ENCODE assay signal across 17 cellular contexts in genomic region chr7:17139081-17139480, GRCh38.
A peak's percentile ranks its signal among the peaks of the same experiment; 100 is the strongest.
DNase-seq lines count a peak whose midpoint lies in the region; ATAC-seq and TF ChIP-seq lines count a peak whose summit lies in the region.
"Had no signal": no experiment of that assay in that cellular context is flagged by ENCODE, and none has a peak within 500 bp of the region (broad histone marks: within the 10 kb centered on the region; RNA-seq: fewer than 3 reads in every experiment).

No MANE protein-coding gene starts in this region.

- no peak for TF ChIP-seq POLR2A in spleen (IDR thresholded peaks at IDR 0.05)

- peak overlapping the region; percentile 57; the same call in 1 of the 2 replicates for H3K27ac ChIP-seq in SK-N-MC
- H3K27ac ChIP-seq in spleen, result peak overlapping the region in 7 of 8 donors; percentile 13 to 61 (median 25)
- no peak overlapping the region for H3K27ac ChIP-seq in lower lobe of right lung
- H3K27ac ChIP-seq: SJSA1 had no signal

- no peaks in the 10 kb centered on the region for H3K9me3 ChIP-seq in SK-N-MC (ENCODE audit: low read depth, low read length)
- no peaks in the 10 kb centered on the region for H3K9me3 ChIP-seq in spleen
- H3K9me3 ChIP-seq in lower lobe of right lung, result no peaks in the 10 kb centered on the region
- H3K9me3 ChIP-seq: SJSA1 had no signal

- peaks cover 7% of the 10 kb centered on the region for H3K9me3 Mint-ChIP-seq in activated CD4-positive, alpha-beta T cell treated with anti-CD3 and anti-CD28 coated beads for 36 hours (ENCODE audit: low read depth)
- peaks cover 0 to 1% of the 10 kb centered on the region in 2 donors for H3K9me3 Mint-ChIP-seq in effector memory CD8-positive, alpha-beta T cell
- H3K9me3 Mint-ChIP-seq: brain, GM23338 had no signal

- H3K27me3 ChIP-seq in spleen (replicated peaks in 1 of 7) (no peaks in the 10 kb centered on the region), lower lobe of right lung (ENCODE audit: low read depth) (no peaks in the 10 kb centered on the region)
- H3K27me3 ChIP-seq: SJSA1 had no signal

- POLR2A ChIA-PET in activated CD4-positive, alpha-beta T cell treated with anti-CD3 and anti-CD28 coated beads for 36 hours (lab: Charles Lee), result no interaction called here

- no peak overlapping the region for H3K4me3 Mint-ChIP-seq in activated CD4-positive, alpha-beta T cell treated with anti-CD3 and anti-CD28 coated beads for 36 hours
- H3K4me3 Mint-ChIP-seq in effector memory CD8-positive, alpha-beta T cell, result peak overlapping the region; percentile 24 to 26
- H3K4me3 Mint-ChIP-seq: brain; GM23338; stimulated activated naive B cell treated with anti-CD40 and anti-IgM and Interleukin-4, amounts not matched to agents 10 μg/mL and 1 μg/mL and 100 μg/mL, for 72 hours had no signal

- ATAC-seq in activated CD4-positive, alpha-beta T cell treated with anti-CD3 and anti-CD28 coated beads for 36 hours, result peak; percentile 83
- ATAC-seq in effector memory CD8-positive, alpha-beta T cell (replicated peaks), result peak; percentile 56
- no peak for ATAC-seq in lower lobe of right lung
- ATAC-seq: GM23338; stimulated activated naive B cell treated with anti-CD40 and anti-IgM and Interleukin-4, amounts not matched to agents 10 μg/mL and 1 μg/mL and 100 μg/mL, for 72 hours had no signal

- WGBS in spleen, 5 donors, result 34 to 71% (median 49%) methylated on average over 1 of the region's 1 CpG

- H3K27me3 Mint-ChIP-seq in activated CD4-positive, alpha-beta T cell treated with anti-CD3 and anti-CD28 coated beads for 36 hours, result no peaks in the 10 kb centered on the region
- H3K27me3 Mint-ChIP-seq in effector memory CD8-positive, alpha-beta T cell, result no peaks in the 10 kb centered on the region
- H3K27me3 Mint-ChIP-seq: brain; stimulated activated naive B cell treated with anti-CD40 and anti-IgM and Interleukin-4, amounts not matched to agents 10 μg/mL and 1 μg/mL and 100 μg/mL, for 72 hours had no signal

- H3K36me3 ChIP-seq in SK-N-MC (ENCODE audit: insufficient read depth, low read length), result no peaks in the 10 kb centered on the region
- H3K36me3 ChIP-seq in spleen, result no peaks in the 10 kb centered on the region
- H3K36me3 ChIP-seq in lower lobe of right lung, result no peaks in the 10 kb centered on the region
- H3K36me3 ChIP-seq: SJSA1 had no signal

- no peak for DNase-seq in activated CD4-positive, alpha-beta T cell treated with anti-CD3 and anti-CD28 coated beads for 36 hours
- no peak for DNase-seq in activated CD4-positive, alpha-beta T cell treated with anti-CD3 and anti-CD28 coated beads for 48 hours
- DNase-seq in SK-N-MC (ENCODE audit: low read depth, low spot score) (no peak), spleen (no peak), NCI-H2107 treated with DMSO at 0.1 percent for 48 hours (lab: John Stamatoyannopoulos, UW; ENCODE audit: unreplicated experiment) (no peak), lower lobe of right lung (no peak), mucosa of gallbladder (ENCODE audit: low spot score) (no peak)
- DNase-seq in effector memory CD8-positive, alpha-beta T cell, result no peak
- DNase-seq: 8988T; COR-L47; GDM1; kidney; stimulated activated CD4-positive, alpha-beta T cell treated with anti-CD3 and anti-CD28 coated beads, Interleukin-4, amount 100 ng/mL, for 4 hours; stimulated activated naive B cell treated with anti-CD40 and anti-IgM and Interleukin-4, amounts not matched to agents 10 μg/mL and 1 μg/mL and 100 μg/mL, for 72 hours had no signal

- H3K4me3 ChIP-seq in SK-N-MC, result no peak overlapping the region
- no peak overlapping the region for H3K4me3 ChIP-seq in spleen
- no peak overlapping the region for H3K4me3 ChIP-seq in lower lobe of right lung
- H3K4me3 ChIP-seq: GM23338, SJSA1 had no signal

- peak overlapping the region; percentile 91 for H3K27ac Mint-ChIP-seq in activated CD4-positive, alpha-beta T cell treated with anti-CD3 and anti-CD28 coated beads for 36 hours
- peak overlapping the region; percentile 70 to 88 for H3K27ac Mint-ChIP-seq in effector memory CD8-positive, alpha-beta T cell
- H3K27ac Mint-ChIP-seq: GM23338; stimulated activated naive B cell treated with anti-CD40 and anti-IgM and Interleukin-4, amounts not matched to agents 10 μg/mL and 1 μg/mL and 100 μg/mL, for 72 hours had no signal

- no peaks in the 10 kb centered on the region for H3K36me3 Mint-ChIP-seq in activated CD4-positive, alpha-beta T cell treated with anti-CD3 and anti-CD28 coated beads for 36 hours (ENCODE audit: low read depth)
- H3K36me3 Mint-ChIP-seq in effector memory CD8-positive, alpha-beta T cell (ENCODE audit: insufficient read depth), result peaks cover 4% of the 10 kb centered on the region
- H3K36me3 Mint-ChIP-seq: brain; stimulated activated naive B cell treated with anti-CD40 and anti-IgM and Interleukin-4, amounts not matched to agents 10 μg/mL and 1 μg/mL and 100 μg/mL, for 72 hours had no signal

- CTCF ChIA-PET in activated CD4-positive, alpha-beta T cell treated with anti-CD3 and anti-CD28 coated beads for 36 hours (lab: Charles Lee), result interaction anchor here (1.0 to 1.2 kb wide), 2 partner anchors 20 to 159 kb away, joined by 3 read pairs; partner anchors contain the start of gene AHR

- H3K4me1 ChIP-seq in spleen, result peaks cover 7 to 40% (median 15%) of the 10 kb centered on the region in 6 donors
- peaks cover 13% of the 10 kb centered on the region for H3K4me1 ChIP-seq in lower lobe of right lung

- intact Hi-C loops in activated CD4-positive, alpha-beta T cell treated with anti-CD3 and anti-CD28 coated beads for 36 hours (cut with DNase I, micrococcal nuclease), result loop anchor here (1.0 to 5.0 kb wide), 8 partner anchors 20 to 264 kb away; partner anchors contain the start of gene AHR (in 1 of the 2)
- intact Hi-C loops in spleen (cut with DNase I; ENCODE audit: low total_unique reads), result no loop called here
- intact Hi-C loops in lower lobe of right lung (cut with DNase I), result no loop called here

- H3K4me1 Mint-ChIP-seq in activated CD4-positive, alpha-beta T cell treated with anti-CD3 and anti-CD28 coated beads for 36 hours, result peaks cover 74% of the 10 kb centered on the region
- peaks cover 33 to 38% of the 10 kb centered on the region in 2 donors for H3K4me1 Mint-ChIP-seq in effector memory CD8-positive, alpha-beta T cell (ENCODE audit: low read depth in 2 of 2)
- H3K4me1 Mint-ChIP-seq: GM23338 had no signal

- no peak overlapping the region for H3K9ac ChIP-seq in SK-N-MC (ENCODE audit: insufficient read length)

- TF ChIP-seq CTCF in spleen (IDR thresholded peaks at IDR 0.05 in 8 of 11, conservative IDR thresholded peaks at IDR 0.05 in 3 of 11), result no peak
- TF ChIP-seq CTCF in lower lobe of right lung (IDR thresholded peaks at IDR 0.05), result no peak

Comparison
In these comparisons a context has a peak if more than half of its experiments do, and no peak if none do; other contexts are left out.
1. ATAC-seq: peak in activated CD4-positive, alpha-beta T cell treated with anti-CD3 and anti-CD28 coated beads for 36 hours (single experiment) and effector memory CD8-positive, alpha-beta T cell (single experiment); none in lower lobe of right lung (0 of 2).
2. intact Hi-C loops: an anchor here in activated CD4-positive, alpha-beta T cell treated with anti-CD3 and anti-CD28 coated beads for 36 hours (1.0 to 5.0 kb wide); none called in spleen and lower lobe of right lung.